Comparison of ENCODE assay signal across 11 cellular contexts in genomic region chr5:172659570-172659908, GRCh38. TPM values are rescaled to one million over a fixed set of nuclear protein-coding genes. Genes with fewer than 3 reads are reported as not detected.
A peak's percentile ranks its signal among the peaks of the same experiment; 100 is the strongest.
DNase-seq lines count a peak whose midpoint lies in the region; ATAC-seq and TF ChIP-seq lines count a peak whose summit lies in the region.
"Had no signal": no experiment of that assay in that cellular context is flagged by ENCODE, and none has a peak within 500 bp of the region (broad histone marks: within the 10 kb centered on the region; RNA-seq: fewer than 3 reads in every experiment).

No MANE protein-coding gene starts in this region.

- peaks cover 12% of the 10 kb centered on the region for H3K9me3 ChIP-seq in endodermal cell (ENCODE audit: control insufficient read depth, low read length)
- no peaks in the 10 kb centered on the region for H3K9me3 ChIP-seq in muscle layer of colon (ENCODE audit: low read length)

- peak overlapping the region; percentile 76 for H3K27ac Mint-ChIP-seq in endodermal cell

- CTCF ChIA-PET in RWPE1 (lab: Yijun Ruan, JAX), result no interaction called here

- H3K9ac ChIP-seq in endodermal cell (ENCODE audit: extremely low read depth, low read length, poor library complexity, severe bottlenecking), result no peak overlapping the region
- H3K9ac ChIP-seq in muscle layer of colon (ENCODE audit: low read length), result peak overlapping the region; percentile 35

- H3K27ac ChIP-seq in RWPE1 (peak overlapping the region; percentile 96), endodermal cell (ENCODE audit: low read depth, low read length) (peak overlapping the region; percentile 97), muscle layer of colon (ENCODE audit: low read depth, low read length) (peak overlapping the region; percentile 88), temporal lobe (ENCODE audit: low read depth, low read length) (peak overlapping the region; percentile 90)

- H3K36me3 Mint-ChIP-seq in endodermal cell (ENCODE audit: low read depth), result no peaks in the 10 kb centered on the region

- peaks cover 9% of the 10 kb centered on the region for H3K4me1 Mint-ChIP-seq in endodermal cell

- H3K4me3 ChIP-seq in endodermal cell (ENCODE audit: low read length), result no peak overlapping the region
- H3K4me3 ChIP-seq in muscle layer of colon (ENCODE audit: low read depth in 1 of 2, low read length in 2 of 2), result no peak overlapping the region

- no peaks in the 10 kb centered on the region for H3K27me3 Mint-ChIP-seq in endodermal cell (ENCODE audit: insufficient read depth)

- peaks cover 21% of the 10 kb centered on the region for H3K9me3 Mint-ChIP-seq in endodermal cell

- H3K4me3 Mint-ChIP-seq in endodermal cell, result no peak overlapping the region

- DNase-seq in RWPE1 (ENCODE audit: low spot score) (no peak), endodermal cell (no peak), Ammon's horn (ENCODE audit: low spot score) (no peak), NCI-H345 (lab: John Stamatoyannopoulos, UW) (no peak)
- DNase-seq: activated naive CD4-positive, alpha-beta T cell treated with anti-CD3 and anti-CD28 coated beads, Interleukin-2, amount 50 U/mL, for 16 hours; PC-3 had no signal

- TF ChIP-seq CTCF in RWPE1 (conservative IDR thresholded peaks at IDR 0.05; ENCODE audit: low read depth) (no peak), endodermal cell (conservative IDR thresholded peaks at IDR 0.05) (no peak)

- no peaks in the 10 kb centered on the region for H3K36me3 ChIP-seq in endodermal cell (ENCODE audit: control insufficient read depth, insufficient read depth, low read length)
- H3K36me3 ChIP-seq in muscle layer of colon (ENCODE audit: insufficient read depth, low read length), result peaks cover 14% of the 10 kb centered on the region

- POLR2A ChIA-PET in RWPE1 (lab: Yijun Ruan, JAX; ENCODE audit: low non-redundant PET), result no interaction called here

- no peak for ATAC-seq in GM19328 (IDR thresholded peaks at IDR 0.05; ENCODE audit: unreplicated experiment)
- ATAC-seq in HG03460 (IDR thresholded peaks at IDR 0.05; ENCODE audit: unreplicated experiment), result no peak
- ATAC-seq: activated CD4-positive, CD25-positive, alpha-beta regulatory T cell treated with anti-CD3 and anti-CD28 coated beads, Interleukin-2, amount 50 U/mL, for 24 hours had no signal

- H3K4me1 ChIP-seq in endodermal cell (ENCODE audit: control insufficient read depth, insufficient read depth, low read length) (no peaks in the 10 kb centered on the region), muscle layer of colon (ENCODE audit: insufficient read depth, low read length) (peaks cover 59% of the 10 kb centered on the region)

- no peaks in the 10 kb centered on the region for H3K27me3 ChIP-seq in endodermal cell (ENCODE audit: control insufficient read depth, insufficient read depth, low read length, poor library complexity, severe bottlenecking)
- H3K27me3 ChIP-seq in muscle layer of colon (ENCODE audit: control insufficient read depth in 1 of 2, insufficient read depth in 2 of 2, low read length in 2 of 2), result no peaks in the 10 kb centered on the region

RNA-seq across cellular contexts. Expression of gene NEURL1B, which starts 18.5 kb away (rescaled TPM):
- total RNA-seq in endodermal cell (1 to 10 TPM; 4.9 to 6.3 TPM), temporal lobe (18.2 TPM)
- 10.1 TPM for polyA plus RNA-seq in endodermal cell (2013, experiment 1 of 2)
- 11.1 TPM for polyA plus RNA-seq in endodermal cell (2013, experiment 2 of 2)
